ENCODE assay signal across 15 cellular contexts in genomic region chr4:163350672-163351071, GRCh38. TPM values are rescaled to one million over a fixed set of nuclear protein-coding genes. Genes with fewer than 3 reads are reported as not detected.
"Had no signal": no experiment of that assay in that cellular context is flagged by ENCODE, and none has a peak within 500 bp of the region (broad histone marks: within the 10 kb centered on the region; RNA-seq: fewer than 3 reads in every experiment).

No MANE protein-coding gene starts in this region.

- H3K9me3 Mint-ChIP-seq: activated naive CD4-positive, alpha-beta T cell treated with anti-CD3 and anti-CD28 coated beads for 36 hours; T-helper 1 cell treated with Interleukin-12 subunit alpha and Interleukin-12 subunit beta and Interleukin-4 antibody, amounts not matched to agents 30 μg/mL and 1 μg/mL, for 36 hours; WTC11 had no signal

- H3K27me3 ChIP-seq: body of pancreas had no signal

- H3K4me3 ChIP-seq: body of pancreas, left ventricle myocardium inferior, pancreas, uterus had no signal

- DNase-seq: activated CD4-positive, alpha-beta T cell treated with anti-CD3 and anti-CD28 coated beads for 48 hours; activated CD8-positive, alpha-beta memory T cell treated with anti-CD3 and anti-CD28 coated beads, Interleukin-2, amount 50 U/mL, for 48 hours; activated CD8-positive, alpha-beta T cell treated with anti-CD3 and anti-CD28 coated beads, Interleukin-2, amount 10 ng/mL, durations not matched to agents 7 days and 5 days; activated naive CD4-positive, alpha-beta T cell treated with anti-CD3 and anti-CD28 coated beads for 36 hours; body of pancreas; dermis blood vessel endothelial cell; glutamatergic neuron; immature natural killer cell; left ventricle myocardium inferior; pancreas; stimulated activated CD4-positive, alpha-beta T cell treated with anti-CD3 and anti-CD28 coated beads, Interleukin-15, amount 100 ng/mL, for 24 hours; uterus had no signal

- H3K4me1 Mint-ChIP-seq: immature natural killer cell had no signal

- H3K4me3 Mint-ChIP-seq: activated CD8-positive, alpha-beta T cell treated with anti-CD3 and anti-CD28 coated beads, Interleukin-2, amount 10 ng/mL, durations not matched to agents 7 days and 5 days; activated naive CD4-positive, alpha-beta T cell treated with anti-CD3 and anti-CD28 coated beads for 36 hours; immature natural killer cell; T-helper 1 cell treated with Interleukin-12 subunit alpha and Interleukin-12 subunit beta and Interleukin-4 antibody, amounts not matched to agents 30 μg/mL and 1 μg/mL, for 36 hours; WTC11 had no signal

- H3K9me3 ChIP-seq: body of pancreas, left ventricle myocardium inferior, pancreas, uterus had no signal

- H3K36me3 Mint-ChIP-seq: immature natural killer cell had no signal

- H3K27ac ChIP-seq: body of pancreas, left ventricle myocardium inferior, pancreas, uterus had no signal

- H3K27ac Mint-ChIP-seq: activated CD8-positive, alpha-beta T cell treated with anti-CD3 and anti-CD28 coated beads, Interleukin-2, amount 10 ng/mL, durations not matched to agents 7 days and 5 days; activated naive CD4-positive, alpha-beta T cell treated with anti-CD3 and anti-CD28 coated beads for 36 hours; immature natural killer cell; T-helper 1 cell treated with Interleukin-12 subunit alpha and Interleukin-12 subunit beta and Interleukin-4 antibody, amounts not matched to agents 30 μg/mL and 1 μg/mL, for 36 hours; WTC11 had no signal

- ATAC-seq: activated CD8-positive, alpha-beta T cell treated with anti-CD3 and anti-CD28 coated beads, Interleukin-2, amount 10 ng/mL, durations not matched to agents 7 days and 5 days; body of pancreas; pancreas; WTC11 had no signal

- H3K4me1 ChIP-seq: body of pancreas, left ventricle myocardium inferior, pancreas, uterus had no signal

- H3K36me3 ChIP-seq: left ventricle myocardium inferior, pancreas, uterus had no signal

RNA-seq across cellular contexts. Expression of gene NPY5R, which starts 7.0 kb away (rescaled TPM):
- total RNA-seq: activated CD8-positive, alpha-beta T cell treated with anti-CD3 and anti-CD28 coated beads, Interleukin-2, amount 10 ng/mL, durations not matched to agents 7 days and 5 days; activated naive CD4-positive, alpha-beta T cell treated with anti-CD3 and anti-CD28 coated beads for 36 hours; dermis blood vessel endothelial cell; skeletal muscle tissue had no signal
- polyA plus RNA-seq: immature natural killer cell had no signal

RNA-seq across cellular contexts. Expression of gene NPY1R, which starts 18.3 kb away (rescaled TPM):
- total RNA-seq: activated CD8-positive, alpha-beta T cell treated with anti-CD3 and anti-CD28 coated beads, Interleukin-2, amount 10 ng/mL, durations not matched to agents 7 days and 5 days; activated naive CD4-positive, alpha-beta T cell treated with anti-CD3 and anti-CD28 coated beads for 36 hours had no signal
- polyA plus RNA-seq: immature natural killer cell had no signal
